In genomic region chr2:200422532-200423262, GRCh38 we compare ENCODE assay signal across 14 cellular contexts.
DNase-seq lines count a peak whose midpoint lies in the region; ATAC-seq and TF ChIP-seq lines count a peak whose summit lies in the region.
"Had no signal": no experiment of that assay in that cellular context is flagged by ENCODE, and none has a peak within 500 bp of the region (broad histone marks: within the 10 kb centered on the region; RNA-seq: fewer than 3 reads in every experiment).

No MANE protein-coding gene starts in this region.

- intact Hi-C loops in activated CD4-positive, alpha-beta T cell treated with anti-CD3 and anti-CD28 coated beads for 36 hours (cut with DNase I, micrococcal nuclease) = no loop called here

- no peak overlapping the region for H3K27ac Mint-ChIP-seq in activated CD4-positive, alpha-beta T cell treated with anti-CD3 and anti-CD28 coated beads for 36 hours
- H3K27ac Mint-ChIP-seq in osteocyte (ENCODE audit: unreplicated experiment) = no peak overlapping the region
- no peak overlapping the region for H3K27ac Mint-ChIP-seq in glutamatergic neuron (ENCODE audit: unreplicated experiment)
- H3K27ac Mint-ChIP-seq: activated CD4-positive, alpha-beta T cell treated with anti-CD3 and anti-CD28 coated beads, Interleukin-2, amount 10 ng/mL, durations not matched to agents 7 days and 5 days had no signal

- no peaks in the 10 kb centered on the region for H3K9me2 ChIP-seq in MM.1S (replicated peaks; ENCODE audit: insufficient read depth, low read length)
- H3K9me2 ChIP-seq in hepatocyte (replicated peaks; ENCODE audit: insufficient read depth) = no peaks in the 10 kb centered on the region

- H3K9ac ChIP-seq in MM.1S (ENCODE audit: low read length) = peak overlapping the region; percentile 69; the same call in 1 of the 2 replicates

- no peaks in the 10 kb centered on the region for H3K27me3 ChIP-seq in MM.1S (replicated peaks; ENCODE audit: insufficient read depth, low read length)
- H3K27me3 ChIP-seq in brain microvascular endothelial cell (replicated peaks) = no peaks in the 10 kb centered on the region
- H3K27me3 ChIP-seq in hepatocyte = no peaks in the 10 kb centered on the region
- H3K27me3 ChIP-seq: left lung had no signal

- 95% methylated on average over 7 of the region's 7 CpGs for WGBS in hepatocyte (ENCODE audit: low lambda C conversion rate, missing lambda C conversion rate)

- H2AFZ ChIP-seq in MM.1S (ENCODE audit: low read length) = no peak overlapping the region
- no peak overlapping the region for H2AFZ ChIP-seq in hepatocyte

- no peak for DNase-seq in activated CD4-positive, alpha-beta T cell treated with anti-CD3 and anti-CD28 coated beads for 36 hours
- DNase-seq in activated CD4-positive, alpha-beta T cell treated with anti-CD3 and anti-CD28 coated beads, Interleukin-2, amount 50 U/mL, for 4 hours = no peak
- DNase-seq in MM.1S (peak; percentile 84), brain microvascular endothelial cell (no peak), osteocyte (ENCODE audit: extremely low spot score, unreplicated experiment) (no peak), hepatocyte (ENCODE audit: low spot score) (no peak), kidney tubule cell (ENCODE audit: low spot score) (no peak), glutamatergic neuron (no peak)
- DNase-seq: activated CD4-positive, alpha-beta T cell treated with anti-CD3 and anti-CD28 coated beads, Interleukin-2, amount 10 ng/mL, durations not matched to agents 7 days and 5 days; amniotic stem cell; dermis blood vessel endothelial cell; left lung; NCI-H1048 had no signal

- H3K4me2 ChIP-seq in MM.1S (ENCODE audit: low read depth, low read length) (peak overlapping the region; percentile 75), hepatocyte (no peak overlapping the region)

- H3K27ac ChIP-seq in MM.1S (ENCODE audit: low read length) (peak overlapping the region; percentile 95), brain microvascular endothelial cell (no peak overlapping the region), hepatocyte (no peak overlapping the region)
- H3K27ac ChIP-seq: left lung had no signal

- H3F3A ChIP-seq in MM.1S (ENCODE audit: insufficient read depth, low read length) = peaks cover 54% of the 10 kb centered on the region

- no peaks in the 10 kb centered on the region for H3K27me3 Mint-ChIP-seq in activated CD4-positive, alpha-beta T cell treated with anti-CD3 and anti-CD28 coated beads for 36 hours
- H3K27me3 Mint-ChIP-seq in osteocyte (ENCODE audit: unreplicated experiment) (no peaks in the 10 kb centered on the region), glutamatergic neuron (ENCODE audit: unreplicated experiment) (no peaks in the 10 kb centered on the region)
- H3K27me3 Mint-ChIP-seq: activated CD4-positive, alpha-beta T cell treated with anti-CD3 and anti-CD28 coated beads, Interleukin-2, amount 10 ng/mL, durations not matched to agents 7 days and 5 days had no signal

- H3K36me3 Mint-ChIP-seq in activated CD4-positive, alpha-beta T cell treated with anti-CD3 and anti-CD28 coated beads for 36 hours (ENCODE audit: low read depth) = peaks cover 3% of the 10 kb centered on the region
- H3K36me3 Mint-ChIP-seq in osteocyte (ENCODE audit: unreplicated experiment) (peaks cover 42% of the 10 kb centered on the region), glutamatergic neuron (ENCODE audit: unreplicated experiment) (no peaks in the 10 kb centered on the region)

- H3K4me1 ChIP-seq in MM.1S (ENCODE audit: low read length) (peaks cover 63% of the 10 kb centered on the region), hepatocyte (ENCODE audit: insufficient read depth) (no peaks in the 10 kb centered on the region)
- H3K4me1 ChIP-seq: left lung had no signal

- H3K9me3 ChIP-seq in MM.1S (replicated peaks; ENCODE audit: insufficient read depth, low read length) (no peaks in the 10 kb centered on the region), hepatocyte (ENCODE audit: low read depth) (no peaks in the 10 kb centered on the region)
- H3K9me3 ChIP-seq: left lung had no signal

- peaks cover 17% of the 10 kb centered on the region for H3K79me2 ChIP-seq in MM.1S (ENCODE audit: low read length)
- H3K79me2 ChIP-seq in hepatocyte = peaks cover 3% of the 10 kb centered on the region

- H4K20me1 ChIP-seq in MM.1S (ENCODE audit: insufficient read depth, low read length) = no peaks in the 10 kb centered on the region
- no peaks in the 10 kb centered on the region for H4K20me1 ChIP-seq in hepatocyte (ENCODE audit: insufficient read depth, poor library complexity, severe bottlenecking)

- peak; percentile 49 for ATAC-seq in activated CD4-positive, alpha-beta T cell treated with anti-CD3 and anti-CD28 coated beads for 36 hours
- ATAC-seq: left lung, Right ventricle myocardium inferior had no signal

- CTCF ChIA-PET in activated CD4-positive, alpha-beta T cell treated with anti-CD3 and anti-CD28 coated beads for 36 hours (lab: Charles Lee) = interaction anchor here (0.7 kb wide), 1 partner anchor 262 kb away, joined by 3 read pairs; no protein-coding TSS in a partner anchor

- TF ChIP-seq CTCF in MM.1S (IDR thresholded peaks at IDR 0.05; ENCODE audit: low read length) = peak; percentile 8; the same call in 1 of the 2 replicates
- peak; percentile 27 for TF ChIP-seq CTCF in brain microvascular endothelial cell (IDR thresholded peaks at IDR 0.05; ENCODE audit: low read depth, low read length, missing control alignments)
- peak; percentile 36 for TF ChIP-seq CTCF in osteocyte (IDR thresholded peaks at IDR 0.05)
- TF ChIP-seq CTCF in hepatocyte (IDR thresholded peaks at IDR 0.05; ENCODE audit: poor library complexity) = no peak
- no peak for TF ChIP-seq CTCF in glutamatergic neuron (IDR thresholded peaks at IDR 0.05; ENCODE audit: partially characterized antibody, unreplicated experiment)

- H3K4me3 Mint-ChIP-seq in activated CD4-positive, alpha-beta T cell treated with anti-CD3 and anti-CD28 coated beads for 36 hours = no peak overlapping the region
- H3K4me3 Mint-ChIP-seq in osteocyte (ENCODE audit: unreplicated experiment) (no peak overlapping the region), glutamatergic neuron (ENCODE audit: unreplicated experiment) (no peak overlapping the region)
- H3K4me3 Mint-ChIP-seq: activated CD4-positive, alpha-beta T cell treated with anti-CD3 and anti-CD28 coated beads, Interleukin-2, amount 10 ng/mL, durations not matched to agents 7 days and 5 days had no signal

- peaks cover 5% of the 10 kb centered on the region; the same call in 1 of the 2 replicates for H3K36me3 ChIP-seq in MM.1S (replicated peaks; ENCODE audit: insufficient read depth, low read length)
- peaks cover 31% of the 10 kb centered on the region for H3K36me3 ChIP-seq in brain microvascular endothelial cell (replicated peaks)
- peaks cover 3% of the 10 kb centered on the region for H3K36me3 ChIP-seq in hepatocyte (replicated peaks; ENCODE audit: insufficient read depth, low read depth)

- POLR2A ChIA-PET in activated CD4-positive, alpha-beta T cell treated with anti-CD3 and anti-CD28 coated beads for 36 hours (lab: Charles Lee) = interaction anchor here (0.8 kb wide), 1 partner anchor 32 kb away, joined by 3 read pairs; no protein-coding TSS in a partner anchor

- H3K4me1 Mint-ChIP-seq in activated CD4-positive, alpha-beta T cell treated with anti-CD3 and anti-CD28 coated beads for 36 hours = peaks cover 10% of the 10 kb centered on the region
- no peaks in the 10 kb centered on the region for H3K4me1 Mint-ChIP-seq in osteocyte (ENCODE audit: unreplicated experiment)
- peaks cover 2% of the 10 kb centered on the region for H3K4me1 Mint-ChIP-seq in glutamatergic neuron (ENCODE audit: low read depth, unreplicated experiment)

- in situ Hi-C loops in brain microvascular endothelial cell (cut with HindIII; ENCODE audit: low pct_ligation_motif_present, low sequenced_read_pairs) = no loop called here

- H3K9me3 Mint-ChIP-seq in activated CD4-positive, alpha-beta T cell treated with anti-CD3 and anti-CD28 coated beads for 36 hours (ENCODE audit: low read depth) = no peaks in the 10 kb centered on the region
- H3K9me3 Mint-ChIP-seq in osteocyte (ENCODE audit: unreplicated experiment) (no peaks in the 10 kb centered on the region), glutamatergic neuron (ENCODE audit: unreplicated experiment) (no peaks in the 10 kb centered on the region)
- H3K9me3 Mint-ChIP-seq: activated CD4-positive, alpha-beta T cell treated with anti-CD3 and anti-CD28 coated beads, Interleukin-2, amount 10 ng/mL, durations not matched to agents 7 days and 5 days had no signal

- peak overlapping the region; percentile 26; the same call in 1 of the 2 replicates for H3K4me3 ChIP-seq in MM.1S (ENCODE audit: low read length)
- H3K4me3 ChIP-seq in brain microvascular endothelial cell (ENCODE audit: low read depth, low read length) = no peak overlapping the region
- H3K4me3 ChIP-seq in hepatocyte = no peak overlapping the region
- H3K4me3 ChIP-seq: left lung had no signal

Comparison
In these comparisons a context has a peak if more than half of its experiments do, and no peak if none do; other contexts are left out.
1. CTCF ChIP-seq: peak in MM.1S (single experiment), brain microvascular endothelial cell (single experiment) and osteocyte (single experiment); none in hepatocyte (single experiment) and glutamatergic neuron (single experiment).